In the genomic region with DNA sequence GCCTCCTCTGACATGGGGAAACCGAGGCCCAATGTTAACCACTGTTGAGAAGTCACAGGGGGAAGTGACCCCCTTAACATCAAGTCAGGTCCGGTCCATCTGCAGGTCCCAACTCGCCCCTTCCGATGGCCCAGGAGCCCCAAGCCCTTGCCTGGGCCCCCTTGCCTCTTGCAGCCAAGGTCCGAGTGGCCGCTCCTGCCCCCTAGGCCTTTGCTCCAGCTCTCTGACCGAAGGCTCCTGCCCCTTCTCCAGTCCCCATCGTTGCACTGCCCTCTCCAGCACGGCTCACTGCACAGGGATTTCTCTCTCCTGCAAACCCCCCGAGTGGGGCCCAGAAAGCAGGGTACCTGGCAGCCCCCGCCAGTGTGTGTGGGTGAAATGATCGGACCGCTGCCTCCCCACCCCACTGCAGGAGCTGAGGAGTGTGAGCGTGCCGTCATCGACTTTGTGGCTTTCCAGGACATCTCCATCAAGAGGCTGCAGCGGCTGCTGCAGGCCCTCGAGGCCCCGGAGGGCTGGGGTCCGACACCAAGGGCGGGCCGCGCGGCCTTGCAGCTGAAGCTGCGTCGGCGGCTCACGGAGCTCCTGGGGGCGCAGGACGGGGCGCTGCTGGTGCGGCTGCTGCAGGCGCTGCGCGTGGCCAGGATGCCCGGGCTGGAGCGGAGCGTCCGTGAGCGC, we compare ENCODE assay signal across 10 cellular contexts. TPM values are rescaled to one million over a fixed set of nuclear protein-coding genes. Genes with fewer than 3 reads are reported as not detected.
DNase-seq lines count a peak whose midpoint lies in the region; TF ChIP-seq lines count a peak whose summit lies in the region.
"Had no signal": no experiment of that assay in that cellular context is flagged by ENCODE, and none has a peak within 500 bp of the region (broad histone marks: within the 10 kb centered on the region; RNA-seq: fewer than 3 reads in every experiment).

No MANE protein-coding gene starts in this region.

- no peaks in the 10 kb centered on the region for H3K27me3 Mint-ChIP-seq in mesothelial cell of epicardium (ENCODE audit: low read depth)

- H3K4me3 Mint-ChIP-seq in mesothelial cell of epicardium: peak overlapping the region; percentile 43

- H3K36me3 Mint-ChIP-seq in mesothelial cell of epicardium: peaks cover 3% of the 10 kb centered on the region

- TF ChIP-seq CTCF in mesothelial cell of epicardium (IDR thresholded peaks at IDR 0.05; ENCODE audit: unreplicated experiment): no peak

- no peak overlapping the region for H3K4me3 ChIP-seq in adipocyte (ENCODE audit: low read length)
- H3K4me3 ChIP-seq: body of pancreas had no signal

- peak; percentile 49 for DNase-seq in D341Med (ENCODE audit: low spot score)
- DNase-seq in adipocyte (ENCODE audit: low read depth): no peak
- no peak for DNase-seq in mesothelial cell of epicardium (ENCODE audit: low spot score in 2 of 2, unreplicated experiment in 2 of 2)
- DNase-seq in stimulated activated CD8-positive, alpha-beta memory T cell treated with anti-CD3 and anti-CD28 coated beads, Interleukin-4, amount 100 ng/mL, for 48 hours: no peak
- no peak for DNase-seq in middle frontal gyrus (ENCODE audit: extremely low spot score, low spot score)
- no peak for DNase-seq in caudate nucleus (lab: John Stamatoyannopoulos, UW)
- DNase-seq: activated CD4-positive, CD25-positive, alpha-beta regulatory T cell; DMS79 treated with DMSO at 0.1 percent for 48 hours; glutamatergic neuron had no signal

- no peak overlapping the region for H3K27ac ChIP-seq in caudate nucleus (ENCODE audit: low read depth, low read length)

- H3K9me3 ChIP-seq in adipocyte (ENCODE audit: control insufficient read depth, low read length): no peaks in the 10 kb centered on the region
- H3K9me3 ChIP-seq: body of pancreas had no signal

- H3K36me3 ChIP-seq in adipocyte (ENCODE audit: control insufficient read depth, insufficient read depth, low read length, severe bottlenecking): no peaks in the 10 kb centered on the region

- no peaks in the 10 kb centered on the region for H3K4me1 Mint-ChIP-seq in mesothelial cell of epicardium

- no peaks in the 10 kb centered on the region for H3K9me3 Mint-ChIP-seq in mesothelial cell of epicardium

- H3K4me1 ChIP-seq in adipocyte (ENCODE audit: control insufficient read depth, insufficient read depth, low read length): peaks cover 39% of the 10 kb centered on the region

- no peaks in the 10 kb centered on the region for H3K27me3 ChIP-seq in adipocyte (replicated peaks; ENCODE audit: control insufficient read depth, insufficient read depth, low read length)
- H3K27me3 ChIP-seq: body of pancreas had no signal

- H3K27ac Mint-ChIP-seq in mesothelial cell of epicardium: no peak overlapping the region

- peak overlapping the region; percentile 83 for H3K9ac ChIP-seq in adipocyte (ENCODE audit: low read length)

RNA-seq across cellular contexts. Expression of a gene that starts 1.6 kb away (rescaled TPM):
- 1.6 TPM in 1 of 3 replicates, not detected in the others for total RNA-seq in mesothelial cell of epicardium

RNA-seq across cellular contexts. Expression of a gene that starts 9.8 kb away (rescaled TPM):
- total RNA-seq in mesothelial cell of epicardium: 45.3 to 47.2 TPM (median 46.1 TPM) in 3 replicates

RNA-seq across cellular contexts. Expression of a gene that starts 9.8 kb away (rescaled TPM):
- 31.3 to 36.6 TPM (median 34.6 TPM) in 3 replicates for total RNA-seq in mesothelial cell of epicardium

RNA-seq across cellular contexts. Expression of a gene that starts 38.5 kb away (rescaled TPM):
- total RNA-seq in mesothelial cell of epicardium: 13.8 to 18.4 TPM (median 16.5 TPM) in 3 replicates

RNA-seq across cellular contexts. Expression of a gene that starts 39.9 kb away (rescaled TPM):
- 38.7 to 45.2 TPM (median 42.2 TPM) in 3 replicates for total RNA-seq in mesothelial cell of epicardium
